9 cellular contexts compared by ENCODE assay signal in the genomic region with DNA sequence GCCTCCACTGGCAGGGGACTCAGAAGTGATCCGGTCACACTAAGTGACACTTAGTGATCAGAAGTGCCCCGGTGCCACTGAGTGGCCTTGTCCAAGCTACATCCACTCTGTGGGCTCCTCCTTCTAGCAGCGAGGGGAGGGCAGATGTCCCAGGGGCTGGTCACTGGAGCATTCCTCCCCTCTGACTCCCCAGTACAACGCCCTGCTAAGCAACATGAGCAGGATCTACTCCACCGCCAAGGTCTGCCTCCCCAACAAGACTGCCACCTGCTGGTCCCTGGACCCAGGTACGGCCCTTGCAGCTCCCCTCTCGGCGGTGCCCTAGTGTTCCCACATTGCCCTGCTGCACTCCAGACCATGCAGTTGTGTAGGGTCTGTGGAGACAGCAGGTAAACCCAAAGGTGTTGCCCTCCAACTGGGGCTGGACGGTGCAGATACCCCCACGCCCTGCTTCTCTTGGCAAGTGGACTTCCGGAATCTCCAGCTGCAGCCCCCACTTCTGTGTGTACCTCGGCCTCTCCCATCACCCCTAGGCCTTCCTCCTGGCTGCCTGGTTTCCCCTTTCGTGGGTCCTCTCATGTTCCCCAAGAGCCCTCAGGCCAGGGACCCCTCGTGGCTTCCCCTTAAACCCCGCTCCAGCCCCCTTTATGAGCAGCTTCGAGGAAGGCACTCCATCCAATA. TPM values are rescaled to one million over a fixed set of nuclear protein-coding genes. Genes with fewer than 3 reads are reported as not detected.
DNase-seq lines count a peak whose midpoint lies in the region; ATAC-seq and TF ChIP-seq lines count a peak whose summit lies in the region.
"Had no signal": no experiment of that assay in that cellular context is flagged by ENCODE, and none has a peak within 500 bp of the region (broad histone marks: within the 10 kb centered on the region; RNA-seq: fewer than 3 reads in every experiment).

No MANE protein-coding gene starts in this region.

- H2AFZ ChIP-seq in KMS-11 (ENCODE audit: low read depth) (no peak overlapping the region), trophoblast cell (ENCODE audit: insufficient read depth, low read length, poor library complexity) (no peak overlapping the region)

- H3K9ac ChIP-seq in KMS-11 (no peak overlapping the region), trophoblast cell (ENCODE audit: low read length) (no peak overlapping the region)

- no CpG with 5 or more reads among the region's 16 CpGs for WGBS in trophoblast cell (ENCODE audit: extremely low coverage, insufficient coverage, insufficient read length)
- 46% methylated on average over 11 to 16 of the region's 16 CpGs for WGBS in tibial nerve, 2 donors

- peak in 1 of 2 donors; percentile 22 for TF ChIP-seq EP300 in tibial nerve (IDR thresholded peaks at IDR 0.05)

- H3K79me2 ChIP-seq in KMS-11 (ENCODE audit: insufficient read depth, low read depth) = no peaks in the 10 kb centered on the region
- no peaks in the 10 kb centered on the region for H3K79me2 ChIP-seq in trophoblast cell (ENCODE audit: control insufficient read depth, insufficient read depth, low read length, poor library complexity)

- H3K18ac ChIP-seq in trophoblast cell (ENCODE audit: low read length) = no peak overlapping the region

- no peak overlapping the region for H3K23ac ChIP-seq in trophoblast cell (ENCODE audit: low read length)

- no peak overlapping the region for H3K14ac ChIP-seq in trophoblast cell (ENCODE audit: low read length)

- H3K9me3 ChIP-seq in SJSA1 (replicated peaks) = no peaks in the 10 kb centered on the region
- peaks cover 4% of the 10 kb centered on the region for H3K9me3 ChIP-seq in trophoblast cell (ENCODE audit: insufficient read depth, low read depth, low read length)
- H3K9me3 ChIP-seq in tibial nerve = no peaks in the 10 kb centered on the region

- H3K4me1 ChIP-seq in KMS-11 (ENCODE audit: low read depth, poor library complexity, severe bottlenecking) (peaks cover 4% of the 10 kb centered on the region), SJSA1 (replicated peaks) (peaks cover 20% of the 10 kb centered on the region), trophoblast cell (ENCODE audit: control insufficient read depth in 1 of 2, insufficient read depth in 2 of 2, low read length in 2 of 2) (peaks cover 6 to 8% of the 10 kb centered on the region in 2 experiments), tibial nerve (peaks cover 0 to 31% (median 13%) of the 10 kb centered on the region in 4 donors)

- peak; percentile 72 for TF ChIP-seq CTCF in KMS-11 (conservative IDR thresholded peaks at IDR 0.05; ENCODE audit: low read depth, low read length)
- TF ChIP-seq CTCF in tibial nerve (IDR thresholded peaks at IDR 0.05) = peak; percentile 53 to 85 (median 62)

- H2BK12ac ChIP-seq in trophoblast cell (ENCODE audit: low read length) = no peak overlapping the region

- H3K4ac ChIP-seq in trophoblast cell (ENCODE audit: low read depth, low read length) = no peak overlapping the region

- H3K27me3 ChIP-seq in KMS-11 (ENCODE audit: insufficient read depth, low read depth) = peaks cover 57% of the 10 kb centered on the region
- peaks cover 22% of the 10 kb centered on the region for H3K27me3 ChIP-seq in SJSA1 (replicated peaks)
- peaks cover 4% of the 10 kb centered on the region for H3K27me3 ChIP-seq in trophoblast cell (ENCODE audit: insufficient read depth, low read length)
- peaks cover 0 to 40% of the 10 kb centered on the region in 2 donors for H3K27me3 ChIP-seq in tibial nerve

- no peak overlapping the region for H4K91ac ChIP-seq in trophoblast cell (ENCODE audit: low read depth, low read length)

- H4K20me1 ChIP-seq in KMS-11 (ENCODE audit: insufficient read depth) = no peaks in the 10 kb centered on the region

- H4K12ac ChIP-seq in trophoblast cell (ENCODE audit: low read depth, low read length) = no peak overlapping the region

- H3K27ac ChIP-seq in KMS-11 = no peak overlapping the region
- no peak overlapping the region for H3K27ac ChIP-seq in SJSA1
- no peak overlapping the region for H3K27ac ChIP-seq in trophoblast cell (ENCODE audit: low read depth, low read length)
- H3K27ac ChIP-seq in tibial nerve = no peak overlapping the region
- H3K27ac ChIP-seq: SK-N-MC had no signal

- H3K79me1 ChIP-seq in trophoblast cell (ENCODE audit: low read length) = no peaks in the 10 kb centered on the region

- no peak overlapping the region for H4K8ac ChIP-seq in trophoblast cell (ENCODE audit: low read depth, low read length)

- H2BK120ac ChIP-seq in trophoblast cell (ENCODE audit: insufficient read depth, low read length, poor library complexity) = no peak overlapping the region

- H2AK5ac ChIP-seq in trophoblast cell (ENCODE audit: low read length) = no peak overlapping the region

- DNase-seq in CD1c-positive myeloid dendritic cell (ENCODE audit: extremely low spot score) (peak; percentile 72), SJSA1 (ENCODE audit: low read depth in 1 of 2, low spot score in 2 of 2) (peak; percentile 77 to 93), globus pallidus (ENCODE audit: low spot score) (peak; percentile 24), trophoblast cell (peak; percentile 54 to 71), tibial nerve (ENCODE audit: low spot score in 2 of 2) (peak; percentile 43 to 80)
- DNase-seq in activated gamma-delta T cell treated with anti-CD3 and anti-CD28 coated beads, Interleukin-2, amount 50 U/mL, for 16 hours (ENCODE audit: low read depth) = peak; percentile 70

- H3K36me3 ChIP-seq in KMS-11 (ENCODE audit: insufficient read depth) = no peaks in the 10 kb centered on the region
- H3K36me3 ChIP-seq in SJSA1 = no peaks in the 10 kb centered on the region
- no peaks in the 10 kb centered on the region for H3K36me3 ChIP-seq in trophoblast cell (ENCODE audit: control insufficient read depth in 1 of 2, insufficient read depth in 2 of 2, low read length in 2 of 2)
- no peaks in the 10 kb centered on the region for H3K36me3 ChIP-seq in tibial nerve

- TF ChIP-seq POLR2A in tibial nerve (IDR thresholded peaks at IDR 0.05) = no peak

- H3K4me2 ChIP-seq in KMS-11 (no peak overlapping the region), trophoblast cell (ENCODE audit: low read length) (no peak overlapping the region)

- H3K4me3 ChIP-seq in KMS-11 (IDR thresholded peaks at IDR 0.05; ENCODE audit: insufficient read depth, low read depth, low read length) = no peak overlapping the region
- H3K4me3 ChIP-seq in SJSA1 = no peak overlapping the region
- no peak overlapping the region for H3K4me3 ChIP-seq in trophoblast cell (ENCODE audit: low read depth, low read length)
- no peak overlapping the region for H3K4me3 ChIP-seq in tibial nerve
- H3K4me3 ChIP-seq: SK-N-MC had no signal

- peak; percentile 63 for ATAC-seq in GM19463 (IDR thresholded peaks at IDR 0.05; ENCODE audit: unreplicated experiment)

- H2BK5ac ChIP-seq in trophoblast cell (ENCODE audit: low read depth, low read length, poor library complexity) = no peak overlapping the region

RNA-seq across cellular contexts. Expression of gene ACE, which starts 2.1 kb away (rescaled TPM):
- 0.13 TPM in 1 of 2 replicates, not detected in the other for total RNA-seq in SJSA1 (2014; rRNA removed; shearing (Covaris generic))
- 0.25 and 0.39 TPM in 2 replicates for polyA plus RNA-seq in trophoblast cell (2013)
- 10 to 100 TPM in 2 of 4 donors, 1 to 10 TPM in 2; 7.5 to 35.3 (median 14.1) TPM for total RNA-seq in tibial nerve

RNA-seq across cellular contexts. Expression of gene CYB561, which starts 32.8 kb away (rescaled TPM):
- total RNA-seq in SJSA1 (2014; rRNA removed; shearing (Covaris generic)) = 8.6 and 13.4 TPM in 2 replicates
- polyA plus RNA-seq in trophoblast cell (2013) = 15.7 and 18.0 TPM in 2 replicates
- 10 to 100 TPM; 21.4 to 52.5 (median 35.0) TPM for total RNA-seq in tibial nerve

RNA-seq across cellular contexts. Expression of gene KCNH6, which starts 44.2 kb away (rescaled TPM):
- total RNA-seq in SJSA1 (2014; rRNA removed; shearing (Covaris generic)) = not detected in 2 replicates
- not detected in 2 replicates for polyA plus RNA-seq in trophoblast cell (2013)
- total RNA-seq in tibial nerve = not detected

Comparison
In these comparisons a context has a peak if more than half of its experiments do, and no peak if none do; other contexts are left out.
1. DNase-seq: peak in every context shown above with its lines; median percentile 85 in SJSA1; 72 in CD1c-positive myeloid dendritic cell; 70 in activated gamma-delta T cell treated with anti-CD3 and anti-CD28 coated beads, Interleukin-2, amount 50 U/mL, for 16 hours; 62 in trophoblast cell; 62 in tibial nerve; 24 in globus pallidus.